Comparison of ENCODE assay signal across 8 cellular contexts in genomic region chr4:105709081-105709450, GRCh38. TPM values are rescaled to one million over a fixed set of nuclear protein-coding genes. Genes with fewer than 3 reads are reported as not detected.
DNase-seq lines count a peak whose midpoint lies in the region; ATAC-seq and TF ChIP-seq lines count a peak whose summit lies in the region.

No MANE protein-coding gene starts in this region.

- H3K9me3 ChIP-seq in PC-3 (ENCODE audit: low read length) = no peaks in the 10 kb centered on the region

- peaks cover 41% of the 10 kb centered on the region for H3K4me1 ChIP-seq in PC-3 (ENCODE audit: insufficient read depth, low read length)
- no peaks in the 10 kb centered on the region for H3K4me1 ChIP-seq in urinary bladder (ENCODE audit: insufficient read depth)

- peak overlapping the region; percentile 99 for H3K4me2 ChIP-seq in PC-3 (ENCODE audit: low read length)

- intact Hi-C loops in CD14-positive monocyte (cut with micrococcal nuclease) = no loop called here
- intact Hi-C loops in PC-3 (cut with micrococcal nuclease) = loop anchor here (2.0 kb wide), 1 partner anchor 76 kb away; no protein-coding TSS in a partner anchor

- POLR2A ChIA-PET in PC-3 (lab: Charles Lee; ENCODE audit: unreplicated experiment) = no interaction called here

- peaks cover 77% of the 10 kb centered on the region for H3K79me2 ChIP-seq in PC-3 (ENCODE audit: low read length)

- TF ChIP-seq CTCF in CD14-positive monocyte (IDR thresholded peaks at IDR 0.05) (no peak), PC-3 (conservative IDR thresholded peaks at IDR 0.05; ENCODE audit: low read depth, low read length) (no peak)

- no peaks in the 10 kb centered on the region for H3F3A ChIP-seq in PC-3 (ENCODE audit: low read length, unreplicated experiment)

- no peaks in the 10 kb centered on the region for H3K9me2 ChIP-seq in PC-3 (replicated peaks; ENCODE audit: low read length)

- CTCF ChIA-PET in PC-3 (lab: Charles Lee) = no interaction called here

- H3K36me3 ChIP-seq in PC-3 (ENCODE audit: low read depth, low read length) = no peaks in the 10 kb centered on the region
- H3K36me3 ChIP-seq in urinary bladder (ENCODE audit: insufficient read depth) = no peaks in the 10 kb centered on the region

- BruUV-seq in PC-3 (replicated peaks; lab: Mats Ljungman, UMichigan) = no TSS peak

- peak overlapping the region; percentile 96 for H2AFZ ChIP-seq in PC-3 (ENCODE audit: low read length)

- DNase-seq in CD14-positive monocyte (ENCODE audit: low spot score) = no peak
- DNase-seq in PC-3 = peak; percentile 8
- peak; percentile 32 to 47 for DNase-seq in lung microvascular endothelial cell (ENCODE audit: low read depth in 2 of 2)
- no peak for DNase-seq in NCI-H1048 (lab: John Stamatoyannopoulos, UW)

- no peaks in the 10 kb centered on the region for H4K20me1 ChIP-seq in PC-3 (ENCODE audit: low read length)

- peaks cover 26% of the 10 kb centered on the region for H3K4me1 Mint-ChIP-seq in CD14-positive monocyte

- H3K4me3 ChIP-seq in PC-3 (ENCODE audit: low read length) (peak overlapping the region; percentile 86), urinary bladder (ENCODE audit: low read depth, low read length) (peak overlapping the region; percentile 90)

- no peaks in the 10 kb centered on the region for H3K27me3 ChIP-seq in PC-3 (ENCODE audit: low read length)

- H3K36me3 Mint-ChIP-seq in CD14-positive monocyte = no peaks in the 10 kb centered on the region

- H3K27me3 Mint-ChIP-seq in CD14-positive monocyte (ENCODE audit: low read depth in 3 of 3) = no peaks in the 10 kb centered on the region

- under 1% methylated on average over 11 of the region's 11 CpGs for WGBS in urinary bladder

- H3K4me3 Mint-ChIP-seq in CD14-positive monocyte = peak overlapping the region; percentile 97 to 99

- H3K9ac ChIP-seq in PC-3 (ENCODE audit: low read length) = peak overlapping the region; percentile 95

- peak overlapping the region; percentile 46 to 98 (median 95) for H3K27ac Mint-ChIP-seq in CD14-positive monocyte

- ATAC-seq in GM18511 (IDR thresholded peaks at IDR 0.05; ENCODE audit: unreplicated experiment) (peak; percentile 39), HG02970 (IDR thresholded peaks at IDR 0.05; ENCODE audit: low FRiP score, unreplicated experiment) (peak; percentile 38), PC-3 (peak; percentile 35)

- H3K27ac ChIP-seq in PC-3 (ENCODE audit: low read length) (peak overlapping the region; percentile 79), cingulate gyrus (ENCODE audit: low read depth, low read length) (peak overlapping the region; percentile 80), urinary bladder (ENCODE audit: low read depth) (no peak overlapping the region)

- H3K9me3 Mint-ChIP-seq in CD14-positive monocyte = no peaks in the 10 kb centered on the region

RNA-seq across cellular contexts. Expression of gene GSTCD, which starts 0.5 kb away (rescaled TPM):
- polyA plus RNA-seq in CD14-positive monocyte (1 to 10 TPM in 1 of 2 donors, under 1 TPM in 1; 0.93 to 1.5 TPM), urinary bladder (3.7 TPM)
- total RNA-seq in PC-3 (2014; rRNA removed) (12.1 and 15.4 TPM in 2 replicates), lung microvascular endothelial cell (5.4 and 5.9 TPM in 2 replicates), urinary bladder (24.2 TPM)

RNA-seq across cellular contexts. Expression of gene INTS12, which starts 0.6 kb away (rescaled TPM):
- polyA plus RNA-seq in CD14-positive monocyte (10 to 100 TPM; 18.1 to 22.9 TPM), urinary bladder (18.6 TPM)
- total RNA-seq in PC-3 (2014; rRNA removed) (12.6 and 13.3 TPM in 2 replicates), lung microvascular endothelial cell (8.1 and 12.1 TPM in 2 replicates), urinary bladder (18.1 TPM)

Comparison
In these comparisons a context has a peak if more than half of its experiments do, and no peak if none do; other contexts are left out.
1. DNase-seq: peak in PC-3 (single experiment) and lung microvascular endothelial cell (2 of 2); none in CD14-positive monocyte (single experiment) and NCI-H1048 (single experiment).
2. Peak in every context shown above with its lines, with median percentiles within 50 percentile points of each other: ATAC-seq.